In the genomic region with DNA sequence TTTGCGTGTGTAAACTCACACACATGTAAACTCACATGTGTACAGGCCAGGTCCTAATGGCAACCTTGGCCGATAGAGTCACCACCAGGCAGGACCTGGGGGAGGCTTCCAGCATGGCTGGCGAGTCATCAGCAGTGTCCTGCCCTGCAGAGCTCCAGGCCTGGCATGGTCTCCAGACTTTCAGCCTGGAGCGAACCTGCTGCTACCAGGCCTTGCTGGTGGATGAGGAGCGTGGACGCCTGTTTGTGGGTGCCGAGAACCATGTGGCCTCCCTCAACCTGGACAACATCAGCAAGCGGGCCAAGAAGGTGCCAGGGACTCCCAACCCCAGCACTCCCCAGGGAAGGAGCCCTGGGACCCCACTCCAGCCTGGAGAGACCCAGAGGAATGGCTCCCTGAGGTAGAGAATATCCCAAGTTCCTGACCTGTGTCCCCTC, we compare ENCODE assay signal across 11 cellular contexts. TPM values are rescaled to one million over a fixed set of nuclear protein-coding genes. Genes with fewer than 3 reads are reported as not detected.
DNase-seq lines count a peak whose midpoint lies in the region; TF ChIP-seq lines count a peak whose summit lies in the region.
"Had no signal": no experiment of that assay in that cellular context is flagged by ENCODE, and none has a peak within 500 bp of the region (broad histone marks: within the 10 kb centered on the region; RNA-seq: fewer than 3 reads in every experiment).

No MANE protein-coding gene starts in this region.

- H2AFZ ChIP-seq in PC-9: no peak overlapping the region

- TF ChIP-seq CTCF in PC-9 (conservative IDR thresholded peaks at IDR 0.05) (no peak), foreskin fibroblast (IDR thresholded peaks at IDR 0.05; ENCODE audit: low read depth, low read length) (no peak), transverse colon (IDR thresholded peaks at IDR 0.05) (no peak)

- POLR2A ChIA-PET in PC-9 (lab: Charles Lee; ENCODE audit: unreplicated experiment): no interaction called here

- DNase-seq in PC-9: peak in 1 of 2 experiments; percentile 57
- peak; percentile 45 to 75 for DNase-seq in foreskin fibroblast
- DNase-seq in transverse colon: no peak
- no peak for DNase-seq in stimulated activated naive CD4-positive, alpha-beta T cell (lab: John Stamatoyannopoulos, UW)
- no peak for DNase-seq in NCI-H82 (lab: John Stamatoyannopoulos, UW)
- no peak for DNase-seq in cerebellar nuclear complex (lab: John Stamatoyannopoulos, UW)
- DNase-seq: activated CD4-positive, alpha-beta T cell treated with anti-CD3 and anti-CD28 coated beads for 1 hour; cortex of kidney; NCI-H526 treated with DMSO at 0.1 percent for 48 hours had no signal

- H3K4me1 ChIP-seq in PC-9 (replicated peaks; ENCODE audit: insufficient read depth): peaks cover 64% of the 10 kb centered on the region
- peaks cover 50 to 85% (median 61%) of the 10 kb centered on the region in 4 donors for H3K4me1 ChIP-seq in transverse colon

- no TSS peak for BruUV-seq in PC-9 (replicated peaks; lab: Mats Ljungman, UMichigan)

- intact Hi-C loops in PC-9 (cut with micrococcal nuclease; ENCODE audit: unreplicated experiment) (loop anchor here (1.0 to 5.0 kb wide), 4 partner anchors 10 to 148 kb away; no protein-coding TSS in a partner anchor), transverse colon (cut with DNase I; ENCODE audit: low total_unique reads) (loop anchor here (5.0 to 10.0 kb wide), 2 partner anchors 78 to 145 kb away; a partner anchor contains a TSS)

- no peak for TF ChIP-seq EP300 in transverse colon (IDR thresholded peaks at IDR 0.05; ENCODE audit: low read depth)

- no peaks in the 10 kb centered on the region for H4K20me1 ChIP-seq in PC-9 (ENCODE audit: insufficient read depth)

- H3K9me3 ChIP-seq in PC-9 (ENCODE audit: insufficient read depth, low read depth): no peaks in the 10 kb centered on the region
- no peaks in the 10 kb centered on the region for H3K9me3 ChIP-seq in transverse colon

- H3F3A ChIP-seq in PC-9 (ENCODE audit: insufficient read depth, low read depth): peaks cover 38% of the 10 kb centered on the region

- no peaks in the 10 kb centered on the region for H3K9me2 ChIP-seq in PC-9 (ENCODE audit: insufficient read depth)

- H3K4me2 ChIP-seq in PC-9: peak overlapping the region; percentile 92

- TF ChIP-seq POLR2A in transverse colon (IDR thresholded peaks at IDR 0.05): no peak

- H3K79me2 ChIP-seq in PC-9 (ENCODE audit: low read depth): peaks cover 15% of the 10 kb centered on the region

- CTCF ChIA-PET in PC-9 (lab: Charles Lee): interaction anchor here (0.5 to 1.2 kb wide), 4 partner anchors 10 to 248 kb away, joined by 5 to 9 read pairs (median 8); no protein-coding TSS in a partner anchor

- H3K4me3 ChIP-seq in PC-9: peak overlapping the region; percentile 56; the same call in 1 of the 2 replicates
- H3K4me3 ChIP-seq in foreskin fibroblast (ENCODE audit: low read depth in 1 of 2, low read length in 2 of 2): peak overlapping the region; percentile 42 to 72
- peak overlapping the region in 2 of 4 donors; percentile 32 to 41 for H3K4me3 ChIP-seq in transverse colon
- H3K4me3 ChIP-seq: lung had no signal

- WGBS in transverse colon (ENCODE audit: low coverage in 1 of 2), 2 donors: 62% methylated on average over 3 of the region's 8 CpGs; no CpG with 5 or more reads in 1 of the 2 donors

- H3K27me3 ChIP-seq in PC-9 (ENCODE audit: insufficient read depth, low read depth) (no peaks in the 10 kb centered on the region), transverse colon (peaks cover 14% of the 10 kb centered on the region)

- in situ Hi-C loops in transverse colon (cut with MboI; ENCODE audit: low pct_ligation_motif_present in 1 of 4, low pct_unique_long_range_greater_than_20kb in 1 of 4, low sequenced_read_pairs in 3 of 4): loop anchor here in 1 of 4 donors (5.0 kb wide), 1 partner anchor 78 kb away; a partner anchor contains a TSS

- no peaks in the 10 kb centered on the region for H3K36me3 ChIP-seq in PC-9 (ENCODE audit: low read depth)
- H3K36me3 ChIP-seq in transverse colon: no peaks in the 10 kb centered on the region

- H3K27ac ChIP-seq in PC-9 (no peak overlapping the region; the same call in 1 of the 2 replicates), transverse colon (peak overlapping the region; percentile 85 to 96 (median 88))

RNA-seq across cellular contexts. Expression of a gene that starts 1.0 kb away (rescaled TPM):
- total RNA-seq in PC-9 (2021) (52.4 and 92.6 TPM in 2 replicates), transverse colon (100 to 1,000 TPM in 2 of 4 donors, 10 to 100 TPM in 2; 59.5 to 423 (median 122) TPM)

RNA-seq across cellular contexts. Expression of a gene that starts 8.9 kb away (rescaled TPM):
- total RNA-seq in PC-9 (2021) (0.35 and 0.55 TPM in 2 replicates), transverse colon (not detected)
- total RNA-seq: HT-29 had no signal

RNA-seq across cellular contexts. Expression of a gene that starts 22.2 kb away (rescaled TPM):
- total RNA-seq in PC-9 (2021) (93.1 and 118 TPM in 2 replicates), transverse colon (100 to 1,000 TPM in 1 of 4 donors, 10 to 100 TPM in 3; 44.9 to 183 (median 59.5) TPM)

RNA-seq across cellular contexts. Expression of a gene that starts 29.2 kb away (rescaled TPM):
- total RNA-seq in PC-9 (2021): 10.2 and 12.2 TPM in 2 replicates
- total RNA-seq in transverse colon: 10 to 100 TPM in 1 of 4 donors, 1 to 10 TPM in 2, under 1 TPM in 1; 0.79 to 11.2 (median 3.8) TPM

RNA-seq across cellular contexts. Expression of a gene that starts 29.2 kb away (rescaled TPM):
- total RNA-seq in PC-9 (2021): 25.2 and 25.7 TPM in 2 replicates
- 10 to 100 TPM in 1 of 4 donors, 1 to 10 TPM in 3; 5.2 to 13.0 (median 7.8) TPM for total RNA-seq in transverse colon

Comparison
In these comparisons a context has a peak if more than half of its experiments do, and no peak if none do; other contexts are left out.
1. DNase-seq: peak in foreskin fibroblast (2 of 2); none in transverse colon (single experiment), stimulated activated naive CD4-positive, alpha-beta T cell (0 of 6), NCI-H82 (single experiment) and cerebellar nuclear complex (0 of 2).